ENCODE assay signal across 20 cellular contexts in the genomic region with DNA sequence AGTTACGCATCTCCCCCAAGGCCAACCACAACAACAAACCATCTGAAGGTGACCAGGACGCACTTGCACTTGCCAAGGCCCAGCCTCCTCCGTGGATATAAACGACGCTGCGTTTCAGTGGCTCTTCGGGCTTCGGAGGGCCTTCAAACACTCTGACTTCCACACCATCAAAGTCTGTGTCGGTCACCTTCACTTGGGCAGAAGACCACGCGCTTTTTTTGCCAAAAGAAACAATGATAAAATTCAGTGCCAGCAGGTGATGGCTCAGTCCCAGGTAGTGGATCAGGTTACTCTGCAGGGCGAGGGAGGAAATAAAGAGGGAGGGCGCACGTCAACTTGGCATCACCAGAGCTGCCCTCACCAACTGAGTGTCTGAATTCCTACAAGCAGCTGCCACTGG.
A peak's percentile ranks its signal among the peaks of the same experiment; 100 is the strongest.
DNase-seq lines count a peak whose midpoint lies in the region; ATAC-seq and TF ChIP-seq lines count a peak whose summit lies in the region.
"Had no signal": no experiment of that assay in that cellular context is flagged by ENCODE, and none has a peak within 500 bp of the region (broad histone marks: within the 10 kb centered on the region; RNA-seq: fewer than 3 reads in every experiment).

No MANE protein-coding gene starts in this region.

- H3K9me3 Mint-ChIP-seq in HFFc6 = no peaks in the 10 kb centered on the region
- H3K9me3 Mint-ChIP-seq: naive thymus-derived CD4-positive, alpha-beta T cell had no signal

- H3K27ac ChIP-seq in RWPE2 (ENCODE audit: poor library complexity, severe bottlenecking) = no peak overlapping the region
- H3K27ac ChIP-seq in lower lobe of right lung = no peak overlapping the region
- no peak overlapping the region for H3K27ac ChIP-seq in mesendoderm (ENCODE audit: low read depth, low read length)
- H3K27ac ChIP-seq: SJSA1 had no signal

- WGBS in mesendoderm (ENCODE audit: extremely low coverage, insufficient coverage, low lambda C conversion rate) = no CpG with 5 or more reads among the region's 14 CpGs

- H3K9me3 ChIP-seq in RWPE2 (ENCODE audit: severe bottlenecking) = no peaks in the 10 kb centered on the region
- no peaks in the 10 kb centered on the region for H3K9me3 ChIP-seq in lower lobe of right lung
- H3K9me3 ChIP-seq: BE2C, gastrocnemius medialis, HAP-1, MG63, SJSA1 had no signal

- DNase-seq in DMS79 (lab: John Stamatoyannopoulos, UW) = peak; percentile 85
- peak; percentile 49 for DNase-seq in NCI-H146 treated with DMSO at 0.1 percent for 48 hours (lab: John Stamatoyannopoulos, UW; ENCODE audit: unreplicated experiment)
- no peak for DNase-seq in RWPE2 (ENCODE audit: low spot score)
- DNase-seq in lower lobe of right lung = no peak
- no peak for DNase-seq in NOMO-1 (lab: John Stamatoyannopoulos, UW; ENCODE audit: unreplicated experiment in 2 of 2)
- DNase-seq in HFFc6 = no peak
- DNase-seq in mesendoderm = no peak
- DNase-seq: activated naive CD4-positive, alpha-beta T cell treated with anti-CD3 and anti-CD28 coated beads, Interleukin-2, amount 50 U/mL, for 16 hours; BE2C; gastrocnemius medialis; GDM1; MG63; naive thymus-derived CD4-positive, alpha-beta T cell; NCI-H82; right cardiac atrium; stimulated activated CD4-positive, alpha-beta T cell treated with anti-CD3 and anti-CD28 coated beads, Interleukin-4, amount 100 ng/mL, for 4 hours; stimulated activated naive CD4-positive, alpha-beta T cell had no signal

- H3K4me1 Mint-ChIP-seq in HFFc6 (ENCODE audit: low read depth) = peaks cover 24% of the 10 kb centered on the region

- no peak overlapping the region for H3K4me3 Mint-ChIP-seq in HFFc6
- H3K4me3 Mint-ChIP-seq: naive thymus-derived CD4-positive, alpha-beta T cell had no signal

- no peak overlapping the region for H2BK5ac ChIP-seq in mesendoderm (ENCODE audit: low read length)

- H2BK15ac ChIP-seq in mesendoderm (replicated peaks; ENCODE audit: low read depth) = no peak overlapping the region

- H3K18ac ChIP-seq in mesendoderm (ENCODE audit: low read length) = no peak overlapping the region

- H3K27ac Mint-ChIP-seq in HFFc6 = no peak overlapping the region
- H3K27ac Mint-ChIP-seq: naive thymus-derived CD4-positive, alpha-beta T cell had no signal

- ATAC-seq in RWPE2 (ENCODE audit: low read depth) (peak; percentile 96), lower lobe of right lung (peak; percentile 65 to 74), GM21360 (IDR thresholded peaks at IDR 0.05; ENCODE audit: unreplicated experiment) (no peak)
- ATAC-seq: naive thymus-derived CD4-positive, alpha-beta T cell had no signal

- no peak overlapping the region for H3K4ac ChIP-seq in mesendoderm (ENCODE audit: low read depth, low read length)

- H4K5ac ChIP-seq in mesendoderm (ENCODE audit: low read length) = no peak overlapping the region

- H3K27me3 ChIP-seq in RWPE2 (ENCODE audit: insufficient read depth, poor library complexity, severe bottlenecking) (no peaks in the 10 kb centered on the region), lower lobe of right lung (ENCODE audit: low read depth) (no peaks in the 10 kb centered on the region), mesendoderm (ENCODE audit: insufficient read depth, low read length, poor library complexity) (no peaks in the 10 kb centered on the region)
- H3K27me3 ChIP-seq: BE2C, gastrocnemius medialis, MG63, SJSA1 had no signal

- H3K36me3 Mint-ChIP-seq in HFFc6 (ENCODE audit: low read depth) = peaks cover 8% of the 10 kb centered on the region; the same call in 1 of the 2 replicates

- H3K23ac ChIP-seq in mesendoderm (ENCODE audit: low read length) = no peak overlapping the region

- H3K27me3 Mint-ChIP-seq in HFFc6 (ENCODE audit: insufficient read depth) = no peaks in the 10 kb centered on the region
- H3K27me3 Mint-ChIP-seq: naive thymus-derived CD4-positive, alpha-beta T cell had no signal

- no peak overlapping the region for H3K9ac ChIP-seq in mesendoderm (ENCODE audit: low read length)

- intact Hi-C loops in lower lobe of right lung (cut with DNase I) = no loop called here

- no peak overlapping the region for H2BK120ac ChIP-seq in mesendoderm (ENCODE audit: low read depth, low read length)

- H3K4me1 ChIP-seq in RWPE2 (ENCODE audit: insufficient read depth, poor library complexity, severe bottlenecking) = peaks cover 32% of the 10 kb centered on the region
- H3K4me1 ChIP-seq in lower lobe of right lung = peaks cover 24% of the 10 kb centered on the region
- no peaks in the 10 kb centered on the region for H3K4me1 ChIP-seq in mesendoderm (ENCODE audit: control insufficient read depth, low read depth, low read length)
- H3K4me1 ChIP-seq: BE2C had no signal

- H3K79me2 ChIP-seq in mesendoderm (ENCODE audit: control insufficient read depth, insufficient read depth, low read length) = no peaks in the 10 kb centered on the region

- no peak overlapping the region for H3K4me2 ChIP-seq in mesendoderm (ENCODE audit: low read length)

- TF ChIP-seq CTCF in RWPE2 (IDR thresholded peaks at IDR 0.05; ENCODE audit: poor library complexity, severe bottlenecking) (no peak), lower lobe of right lung (IDR thresholded peaks at IDR 0.05) (no peak), HFFc6 (IDR thresholded peaks at IDR 0.05) (no peak)

- no peaks in the 10 kb centered on the region for H3K79me1 ChIP-seq in mesendoderm (ENCODE audit: low read length)

- no peak overlapping the region for H3K56ac ChIP-seq in mesendoderm (ENCODE audit: low read length)

- H3K4me3 ChIP-seq in RWPE2 (ENCODE audit: severe bottlenecking) (no peak overlapping the region), lower lobe of right lung (no peak overlapping the region), mesendoderm (ENCODE audit: low read length) (no peak overlapping the region)
- H3K4me3 ChIP-seq: gastrocnemius medialis, HAP-1, MG63, SJSA1 had no signal

- no peak overlapping the region for H2AK5ac ChIP-seq in mesendoderm (ENCODE audit: low read length)

- H3K36me3 ChIP-seq in RWPE2 (ENCODE audit: low read depth) (peaks cover 9% of the 10 kb centered on the region), lower lobe of right lung (peaks cover 4% of the 10 kb centered on the region), mesendoderm (ENCODE audit: control insufficient read depth, insufficient read depth, low read length) (no peaks in the 10 kb centered on the region)
- H3K36me3 ChIP-seq: BE2C, gastrocnemius medialis, HAP-1 had no signal

- H4K8ac ChIP-seq in mesendoderm (ENCODE audit: low read depth, low read length) = no peak overlapping the region

Comparison
In these comparisons a context has a peak if more than half of its experiments do, and no peak if none do; other contexts are left out.
1. DNase-seq: peak in DMS79 (single experiment) and NCI-H146 treated with DMSO at 0.1 percent for 48 hours (single experiment); none in RWPE2 (single experiment), lower lobe of right lung (single experiment), NOMO-1 (0 of 2), HFFc6 (single experiment) and mesendoderm (single experiment).